22 cellular contexts compared by ENCODE assay signal in genomic region chr4:144656857-144657256, GRCh38. TPM values are rescaled to one million over a fixed set of nuclear protein-coding genes. Genes with fewer than 3 reads are reported as not detected.
A peak's percentile ranks its signal among the peaks of the same experiment; 100 is the strongest.
DNase-seq lines count a peak whose midpoint lies in the region; ATAC-seq and TF ChIP-seq lines count a peak whose summit lies in the region.
"Had no signal": no experiment of that assay in that cellular context is flagged by ENCODE, and none has a peak within 500 bp of the region (broad histone marks: within the 10 kb centered on the region; RNA-seq: fewer than 3 reads in every experiment).

No MANE protein-coding gene starts in this region.

- no peak overlapping the region for H3K27ac ChIP-seq in IMR-90 (ENCODE audit: insufficient read depth, low read length)
- H3K27ac ChIP-seq in A673 (ENCODE audit: low read depth, low read length, poor library complexity, severe bottlenecking) = no peak overlapping the region
- H3K27ac ChIP-seq: A549; BLaER1 treated with 17β-estradiol and CSF1 and Interleukin-3, amounts not matched to agents 10 nM and 100 nM; KMS-11; SK-N-MC had no signal

- ATAC-seq in IMR-90 (ENCODE audit: low read depth) = no peak
- ATAC-seq: A549; CD8-positive, alpha-beta T cell had no signal

- CTCF ChIA-PET in IMR-90 (lab: Yijun Ruan, JAX) = no interaction called here
- CTCF ChIA-PET in A673 (lab: Charles Lee) = no interaction called here

- H2AFZ ChIP-seq in IMR-90 (replicated peaks; ENCODE audit: low read length, poor library complexity) = no peak overlapping the region

- H3K4me3 ChIP-seq in IMR-90 (ENCODE audit: insufficient read depth, low read depth, low read length) (no peak overlapping the region), astrocyte of the spinal cord (ENCODE audit: low read depth, low read length) (no peak overlapping the region), fibroblast of mammary gland (ENCODE audit: control insufficient read depth, low read depth, low read length) (no peak overlapping the region), skeletal muscle cell (ENCODE audit: low read depth, low read length) (no peak overlapping the region), A673 (ENCODE audit: low read depth, low read length, poor library complexity, severe bottlenecking) (no peak overlapping the region)
- H3K4me3 ChIP-seq: A549; BLaER1 treated with 17β-estradiol and CSF1 and Interleukin-3, amounts not matched to agents 10 nM and 100 nM; SK-N-MC had no signal

- in situ Hi-C loops in IMR-90 (cut with MboI; ENCODE audit: low sequenced_read_pairs) = no loop called here
- in situ Hi-C loops in astrocyte of the spinal cord (cut with HindIII; ENCODE audit: low sequenced_read_pairs) = no loop called here

- no peak overlapping the region for H3K18ac ChIP-seq in IMR-90 (ENCODE audit: low read depth, low read length)

- H3K56ac ChIP-seq in IMR-90 (ENCODE audit: extremely low read depth, insufficient read depth, low read length) = no peak overlapping the region

- no peak overlapping the region for H2AK9ac ChIP-seq in IMR-90 (replicated peaks; ENCODE audit: low read depth, low read length, poor library complexity)

- H4K91ac ChIP-seq in IMR-90 (ENCODE audit: insufficient read depth, low read depth, low read length) = no peak overlapping the region

- dilution Hi-C loops in IMR-90 (cut with HindIII; ENCODE audit: low sequenced_read_pairs, unreplicated experiment) = no loop called here

- H3K4ac ChIP-seq in IMR-90 (ENCODE audit: low read depth, low read length) = no peak overlapping the region

- H2BK20ac ChIP-seq in IMR-90 (ENCODE audit: low read depth, low read length) = 0 out of 2 replicates have a peak overlapping the region, but pooled peaks have one; percentile 4

- H3K79me1 ChIP-seq in IMR-90 (ENCODE audit: low read depth in 1 of 2, low read length in 2 of 2) = no peaks in the 10 kb centered on the region

- H4K5ac ChIP-seq in IMR-90 (ENCODE audit: low read depth, low read length) = no peak overlapping the region

- no peaks in the 10 kb centered on the region for H3K27me3 ChIP-seq in IMR-90 (ENCODE audit: control insufficient read depth, insufficient read depth, low read length)
- no peaks in the 10 kb centered on the region for H3K27me3 ChIP-seq in A673 (replicated peaks; ENCODE audit: insufficient read depth, low read depth, low read length, poor library complexity)
- H3K27me3 ChIP-seq: BLaER1 treated with 17β-estradiol and CSF1 and Interleukin-3, amounts not matched to agents 10 nM and 100 nM had no signal

- H3K9me3 ChIP-seq in IMR-90 (ENCODE audit: control insufficient read depth, insufficient read depth, low read length) (no peaks in the 10 kb centered on the region), A673 (ENCODE audit: low read depth, low read length, poor library complexity, severe bottlenecking) (no peaks in the 10 kb centered on the region)
- H3K9me3 ChIP-seq: A549; BLaER1 treated with 17β-estradiol and CSF1 and Interleukin-3, amounts not matched to agents 10 nM and 100 nM had no signal

- no peak for TF ChIP-seq CTCF in IMR-90 (conservative IDR thresholded peaks at IDR 0.05; ENCODE audit: low read depth, low read length)
- no peak for TF ChIP-seq CTCF in astrocyte of the spinal cord (IDR thresholded peaks at IDR 0.05; ENCODE audit: low read depth, low read length)
- TF ChIP-seq CTCF in fibroblast of mammary gland (conservative IDR thresholded peaks at IDR 0.05; ENCODE audit: control insufficient read depth, insufficient read depth, low read depth, low read length) = no peak
- no peak for TF ChIP-seq CTCF in A673 (conservative IDR thresholded peaks at IDR 0.05; ENCODE audit: low read depth, low read length)

- no CpG with 5 or more reads among the region's 2 CpGs for WGBS in IMR-90 (ENCODE audit: extremely low coverage in 2 of 2, insufficient read length in 1 of 2), 2 experiments

- H4K8ac ChIP-seq in IMR-90 (ENCODE audit: low read depth in 2 of 2, low read length in 2 of 2) = no peak overlapping the region

- no peaks in the 10 kb centered on the region for H4K20me1 ChIP-seq in IMR-90 (ENCODE audit: insufficient read depth, low read length)
- H4K20me1 ChIP-seq: BLaER1 treated with 17β-estradiol and CSF1 and Interleukin-3, amounts not matched to agents 10 nM and 100 nM had no signal

- no peak overlapping the region for H2AK5ac ChIP-seq in IMR-90 (ENCODE audit: low read depth, low read length)

- TF ChIP-seq POLR2A in IMR-90 (IDR thresholded peaks at IDR 0.05; ENCODE audit: low read depth, low read length) = no peak

- H2BK120ac ChIP-seq in IMR-90 (ENCODE audit: low read depth, low read length) = no peak overlapping the region

- H3K9me1 ChIP-seq in IMR-90 (ENCODE audit: insufficient read depth, low read length) = no peaks in the 10 kb centered on the region

- H3K9ac ChIP-seq in IMR-90 (ENCODE audit: low read depth, low read length) = no peak overlapping the region
- H3K9ac ChIP-seq: BLaER1 treated with 17β-estradiol and CSF1 and Interleukin-3, amounts not matched to agents 10 nM and 100 nM; KMS-11 had no signal

- H3K4me2 ChIP-seq in IMR-90 (ENCODE audit: low read depth, low read length) = no peak overlapping the region
- H3K4me2 ChIP-seq: A549; BLaER1 treated with 17β-estradiol and CSF1 and Interleukin-3, amounts not matched to agents 10 nM and 100 nM; KMS-11 had no signal

- intact Hi-C loops in IMR-90 (cut with micrococcal nuclease) (no loop called here), A673 (cut with micrococcal nuclease; ENCODE audit: unreplicated experiment) (no loop called here)

- no peaks in the 10 kb centered on the region for H3K36me3 ChIP-seq in IMR-90 (ENCODE audit: control insufficient read depth, insufficient read depth, low read length)
- no peaks in the 10 kb centered on the region for H3K36me3 ChIP-seq in A673 (ENCODE audit: insufficient read depth, low read length, poor library complexity, severe bottlenecking)
- H3K36me3 ChIP-seq: BLaER1 treated with 17β-estradiol and CSF1 and Interleukin-3, amounts not matched to agents 10 nM and 100 nM had no signal

- POLR2A ChIA-PET in IMR-90 (lab: Charles Lee; ENCODE audit: unreplicated experiment) (no interaction called here), A673 (lab: Charles Lee; ENCODE audit: low non-redundant PET) (no interaction called here)

- DNase-seq in IMR-90 (peak; percentile 16), astrocyte of the spinal cord (ENCODE audit: low read depth, low spot score) (peak; percentile 51), fibroblast of mammary gland (ENCODE audit: low read depth) (peak; percentile 77), skeletal muscle cell (ENCODE audit: low read depth) (peak; percentile 62), kidney glomerular epithelial cell (lab: John Stamatoyannopoulos, UW) (no peak), kidney tubule cell (ENCODE audit: low spot score) (no peak), NCI-H2107 treated with DMSO at 0.1 percent for 48 hours (lab: John Stamatoyannopoulos, UW; ENCODE audit: unreplicated experiment) (no peak), A673 (ENCODE audit: low spot score) (no peak)
- DNase-seq: CD8-positive, alpha-beta T cell; DMS53; GOT3; NCI-H1048; NCI-H1436; NCI-H2029; NCI-H2171 treated with DMSO at 0.1 percent for 48 hours; OCI-M1; SHP77 had no signal

- no TSS peak for BruUV-seq in IMR-90 (replicated peaks; lab: Mats Ljungman, UMichigan)
- BruUV-seq in A673 (replicated peaks; lab: Mats Ljungman, UMichigan) = no TSS peak

- H2BK5ac ChIP-seq in IMR-90 (ENCODE audit: low read depth, low read length, poor library complexity, severe bottlenecking) = no peak overlapping the region

- H3K4me1 ChIP-seq in IMR-90 (ENCODE audit: control insufficient read depth, insufficient read depth, low read length) (peaks cover 3% of the 10 kb centered on the region; the same call in 1 of the 2 replicates), A673 (ENCODE audit: insufficient read depth, low read length, poor library complexity, severe bottlenecking) (no peaks in the 10 kb centered on the region)
- H3K4me1 ChIP-seq: A549 had no signal

- no peak for TF ChIP-seq RAD21 in IMR-90 (IDR thresholded peaks at IDR 0.05; ENCODE audit: low read length)

- no peak overlapping the region for H3K14ac ChIP-seq in IMR-90 (replicated peaks; ENCODE audit: low read depth, low read length)

- H2BK15ac ChIP-seq in IMR-90 (ENCODE audit: low read depth, low read length) = no peak overlapping the region

- no peak overlapping the region for H3K23ac ChIP-seq in IMR-90 (ENCODE audit: low read depth, low read length)

TF ChIP-seq in IMR-90, 13 proteins besides CTCF, POLR2A, EP300 and RAD21 (continues in another document):
- TF ChIP-seq MAFK (IDR thresholded peaks at IDR 0.05; ENCODE audit: low read depth, low read length) = no peak
- no peak for TF ChIP-seq NFE2L2 (IDR thresholded peaks at IDR 0.05; ENCODE audit: low read depth, low read length)
- no peak for TF ChIP-seq CHD1 (IDR thresholded peaks at IDR 0.05; ENCODE audit: low read depth, low read length)
- no peak for TF ChIP-seq CEBPB (IDR thresholded peaks at IDR 0.05; ENCODE audit: low read depth, low read length)
- TF ChIP-seq FOS (IDR thresholded peaks at IDR 0.05; ENCODE audit: low read depth, low read length) = no peak
- no peak for TF ChIP-seq SMC3 (IDR thresholded peaks at IDR 0.05; ENCODE audit: low read depth, low read length)
- TF ChIP-seq BHLHE40 (IDR thresholded peaks at IDR 0.05; ENCODE audit: low read depth, low read length) = no peak
- TF ChIP-seq RCOR1 (IDR thresholded peaks at IDR 0.05; ENCODE audit: insufficient replicate concordance, low read length) = no peak
- no peak for TF ChIP-seq ELK1 (IDR thresholded peaks at IDR 0.05; ENCODE audit: borderline replicate concordance, low read depth, low read length)
- TF ChIP-seq MXI1 (IDR thresholded peaks at IDR 0.05; ENCODE audit: borderline replicate concordance, low read depth, low read length) = no peak

RNA-seq across cellular contexts. Expression of gene HHIP, which starts 10.9 kb away (rescaled TPM):
- total RNA-seq in IMR-90 (2012; rRNA removed) (6.6 and 8.6 TPM in 2 replicates), A673 (2021) (0.22 and 0.28 TPM in 2 replicates)
- 7.8 and 9.6 TPM in 2 replicates for polyA plus RNA-seq in IMR-90 (2012; rRNA removed)
- 2.6 and 3.4 TPM in 2 replicates for polyA plus RNA-seq in IMR-90 (2012; cell fraction: cytosol; rRNA removed)
- 1.2 and 3.9 TPM in 2 replicates for polyA plus RNA-seq in IMR-90 (2012; cell fraction: nucleus; rRNA removed; ENCODE audit: low replicate concordance)
- total RNA-seq: CD8-positive, alpha-beta T cell; HT-29 had no signal

Comparison
In these comparisons a context has a peak if more than half of its experiments do, and no peak if none do; other contexts are left out.
1. DNase-seq: peak in IMR-90 (single experiment), astrocyte of the spinal cord (single experiment), fibroblast of mammary gland (single experiment) and skeletal muscle cell (single experiment); none in kidney glomerular epithelial cell (single experiment), kidney tubule cell (single experiment), NCI-H2107 treated with DMSO at 0.1 percent for 48 hours (single experiment) and A673 (single experiment).